ENCODE assay signal across 17 cellular contexts in the genomic region with DNA sequence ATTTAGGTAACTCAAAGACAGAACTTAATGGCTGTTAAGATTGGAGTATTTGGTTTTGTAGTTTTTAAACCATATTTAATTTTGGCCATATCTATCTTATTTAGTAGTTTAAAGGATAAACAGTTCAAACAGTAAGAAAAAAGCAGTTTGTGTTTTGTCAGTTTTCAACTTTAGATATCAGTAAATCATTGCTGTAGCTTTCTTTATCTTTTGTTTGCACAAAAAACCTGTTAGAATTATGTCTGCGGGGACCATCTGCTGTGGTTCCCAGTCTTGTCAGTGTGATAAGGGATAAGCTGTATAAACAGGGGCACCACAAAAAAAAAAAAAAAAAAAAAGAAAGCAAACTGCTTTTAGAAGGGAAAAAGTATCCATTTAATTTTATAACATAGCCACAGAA. TPM values are rescaled to one million over a fixed set of nuclear protein-coding genes. Genes with fewer than 3 reads are reported as not detected.
DNase-seq lines count a peak whose midpoint lies in the region; ATAC-seq and TF ChIP-seq lines count a peak whose summit lies in the region.
"Had no signal": no experiment of that assay in that cellular context is flagged by ENCODE, and none has a peak within 500 bp of the region (broad histone marks: within the 10 kb centered on the region; RNA-seq: fewer than 3 reads in every experiment).

No MANE protein-coding gene starts in this region.

- TF ChIP-seq CTCF in colonic mucosa (IDR thresholded peaks at IDR 0.05) (no peak), neural progenitor cell (IDR thresholded peaks at IDR 0.05) (no peak)

- no peak overlapping the region for H2AFZ ChIP-seq in neural progenitor cell (replicated peaks)
- H2AFZ ChIP-seq: PC-9 had no signal

- peaks cover 5% of the 10 kb centered on the region for H3K4me1 Mint-ChIP-seq in neural progenitor cell

- H3K9me3 ChIP-seq in colonic mucosa = no peaks in the 10 kb centered on the region
- H3K9me3 ChIP-seq in neural progenitor cell (ENCODE audit: low read depth) = no peaks in the 10 kb centered on the region
- H3K9me3 ChIP-seq: ovary, SJSA1 had no signal

- H3K27me3 Mint-ChIP-seq in neural progenitor cell (ENCODE audit: insufficient read depth, low read depth) = no peaks in the 10 kb centered on the region

- H3K79me2 ChIP-seq in neural progenitor cell (ENCODE audit: low read depth) = no peaks in the 10 kb centered on the region

- H3K4me1 ChIP-seq in colonic mucosa = no peaks in the 10 kb centered on the region
- no peaks in the 10 kb centered on the region for H3K4me1 ChIP-seq in neural progenitor cell
- H3K4me1 ChIP-seq: SJSA1 had no signal

- no peaks in the 10 kb centered on the region for H4K20me1 ChIP-seq in neural progenitor cell (ENCODE audit: low read depth)

- no peaks in the 10 kb centered on the region for H3K9me3 Mint-ChIP-seq in neural progenitor cell
- H3K9me3 Mint-ChIP-seq: CD8-positive, alpha-beta memory T cell had no signal

- H3K27ac Mint-ChIP-seq in neural progenitor cell = no peak overlapping the region

- DNase-seq in CMK (ENCODE audit: low read depth) (peak; percentile 74), NCI-H748 (lab: John Stamatoyannopoulos, UW; ENCODE audit: unreplicated experiment) (peak; percentile 91), colonic mucosa (peak; percentile 25), neural progenitor cell (ENCODE audit: low spot score) (no peak), sciatic nerve (ENCODE audit: low spot score) (no peak)
- DNase-seq in Jurkat, Clone E6-1 (ENCODE audit: low read depth, low spot score) = peak; percentile 92
- DNase-seq: activated CD4-positive, alpha-beta T cell treated with anti-CD3 and anti-CD28 coated beads, Interleukin-2, amount 50 U/mL, for 1 hour; aorta; CD8-positive, alpha-beta memory T cell; NCI-H446 treated with DMSO at 0.1 percent for 48 hours; ovary; PC-9; stimulated activated CD4-positive, alpha-beta T cell treated with anti-CD3 and anti-CD28 coated beads, Interleukin-2, amount 100 ng/mL, for 48 hours; T-helper 9 cell had no signal

- peaks cover 3% of the 10 kb centered on the region for H3K36me3 Mint-ChIP-seq in neural progenitor cell

- no peaks in the 10 kb centered on the region for H3K27me3 ChIP-seq in colonic mucosa
- no peaks in the 10 kb centered on the region for H3K27me3 ChIP-seq in neural progenitor cell
- H3K27me3 ChIP-seq: ovary, SJSA1 had no signal

- intact Hi-C loops in colonic mucosa (cut with DNase I) (loop anchor here (10.0 kb wide), 1 partner anchor 130 kb away; no protein-coding TSS in a partner anchor), sciatic nerve (cut with DNase I) (no loop called here)

- H3K27ac ChIP-seq in colonic mucosa = no peak overlapping the region
- no peak overlapping the region for H3K27ac ChIP-seq in neural progenitor cell
- H3K27ac ChIP-seq: ovary, PC-9, SJSA1 had no signal

- H3F3A ChIP-seq in neural progenitor cell (ENCODE audit: low read depth) = no peaks in the 10 kb centered on the region

- no peaks in the 10 kb centered on the region for H3K36me3 ChIP-seq in colonic mucosa
- no peaks in the 10 kb centered on the region for H3K36me3 ChIP-seq in neural progenitor cell
- H3K36me3 ChIP-seq: ovary, SJSA1 had no signal

- H3K9ac ChIP-seq in colonic mucosa (ENCODE audit: low read depth in 2 of 2, low read length in 2 of 2) = no peak overlapping the region
- no peak overlapping the region for H3K9ac ChIP-seq in neural progenitor cell

- H3K4me3 Mint-ChIP-seq in neural progenitor cell = no peak overlapping the region
- H3K4me3 Mint-ChIP-seq: CD8-positive, alpha-beta memory T cell had no signal

- no peak overlapping the region for H3K4me3 ChIP-seq in Jurkat, Clone E6-1 (ENCODE audit: low read length)
- H3K4me3 ChIP-seq in colonic mucosa (no peak overlapping the region), neural progenitor cell (no peak overlapping the region)
- H3K4me3 ChIP-seq: ovary, PC-9, SJSA1 had no signal

- ATAC-seq in GM21367 (IDR thresholded peaks at IDR 0.05; ENCODE audit: unreplicated experiment) = no peak
- no peak for ATAC-seq in HG03095 (IDR thresholded peaks at IDR 0.05; ENCODE audit: unreplicated experiment)
- ATAC-seq in sciatic nerve = no peak

- H3K4me2 ChIP-seq in neural progenitor cell = no peak overlapping the region
- H3K4me2 ChIP-seq: PC-9 had no signal

RNA-seq across cellular contexts. Expression of gene CDKAL1, which starts 40.9 kb away (rescaled TPM):
- 12.3 TPM for polyA plus RNA-seq in Jurkat, Clone E6-1 (2012; ENCODE audit: insufficient read depth, insufficient read length)
- total RNA-seq in colonic mucosa = 10 to 100 TPM; 13.8 to 14.2 TPM
- 29.1 and 39.6 TPM in 2 replicates for total RNA-seq in neural progenitor cell (ENCODE audit: low replicate concordance)
- 20.5 TPM for total RNA-seq in sciatic nerve

Comparison
In these comparisons a context has a peak if more than half of its experiments do, and no peak if none do; other contexts are left out.
1. DNase-seq: peak in CMK (single experiment), Jurkat, Clone E6-1 (single experiment), NCI-H748 (single experiment) and colonic mucosa (single experiment); none in neural progenitor cell (single experiment) and sciatic nerve (single experiment).